10 cellular contexts compared by ENCODE assay signal in the genomic region with DNA sequence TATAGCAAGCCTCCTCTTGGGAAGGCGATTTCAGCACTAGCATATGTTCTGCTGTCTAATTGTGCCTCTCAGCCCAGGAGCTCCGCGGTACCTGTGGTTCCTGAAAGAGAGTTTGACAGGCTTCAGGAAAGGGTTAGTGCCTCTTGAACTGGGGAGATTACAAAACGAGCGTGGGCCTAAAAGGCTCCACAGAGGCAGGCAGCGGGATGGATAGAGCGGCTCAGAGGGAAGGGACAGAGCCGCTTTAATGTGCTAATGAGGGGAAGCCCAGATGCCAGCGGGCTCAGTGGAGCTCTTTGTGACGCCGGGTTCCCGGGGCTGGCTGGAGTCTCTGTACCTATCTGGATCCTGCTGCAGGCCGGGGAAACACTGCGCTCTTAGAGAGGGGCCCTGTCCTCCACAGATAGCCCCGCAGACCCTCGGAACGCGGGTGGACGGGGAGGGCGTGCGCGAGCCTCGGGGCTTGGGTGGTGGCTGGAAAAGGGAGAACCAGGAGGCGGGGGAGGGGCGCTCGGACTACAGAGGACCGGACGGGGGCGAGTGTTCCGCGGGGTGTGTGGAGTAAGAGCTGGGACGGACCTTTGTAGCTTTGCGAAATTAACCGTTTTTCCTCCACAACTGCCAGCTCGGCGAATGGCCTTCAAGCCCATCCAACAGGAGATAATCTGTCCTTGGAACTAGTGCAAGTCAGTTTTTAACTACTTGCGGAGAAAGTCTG. TPM values are rescaled to one million over a fixed set of nuclear protein-coding genes. Genes with fewer than 3 reads are reported as not detected.
A peak's percentile ranks its signal among the peaks of the same experiment; 100 is the strongest.
DNase-seq lines count a peak whose midpoint lies in the region; ATAC-seq and TF ChIP-seq lines count a peak whose summit lies in the region.
"Had no signal": no experiment of that assay in that cellular context is flagged by ENCODE, and none has a peak within 500 bp of the region (broad histone marks: within the 10 kb centered on the region; RNA-seq: fewer than 3 reads in every experiment).

No MANE protein-coding gene starts in this region.

- H3K27ac Mint-ChIP-seq in activated CD4-positive, alpha-beta T cell treated with anti-CD3 and anti-CD28 coated beads, Interleukin-2, amount 10 ng/mL, durations not matched to agents 24 days and 14 days, result no peak overlapping the region
- H3K27ac Mint-ChIP-seq: T-cell had no signal

- H3K9me3 ChIP-seq in ES-I3 (ENCODE audit: control insufficient read depth, insufficient read depth, low read length) (no peaks in the 10 kb centered on the region), Panc1 (ENCODE audit: control insufficient read depth, insufficient read depth, low read depth, low read length) (peaks cover 10% of the 10 kb centered on the region; the same call in 1 of the 2 replicates)

- H3K27me3 ChIP-seq in Panc1 (ENCODE audit: control insufficient read depth, insufficient read depth, low read length), result peaks cover 2% of the 10 kb centered on the region; the same call in 1 of the 2 replicates

- in situ Hi-C loops in Panc1 (cut with HindIII; ENCODE audit: low pct_unique_long_range_greater_than_20kb, low sequenced_read_pairs), result no loop called here

- peak overlapping the region; percentile 65; the same call in 1 of the 2 replicates for H3K9ac ChIP-seq in ES-I3 (ENCODE audit: low read depth, low read length)

- no peak overlapping the region for H3K27ac ChIP-seq in Panc1 (ENCODE audit: low read length)

- peak; percentile 78 for ATAC-seq in Panc1
- peak; percentile 53 to 59 for ATAC-seq in left cardiac atrium
- ATAC-seq in GM19351 (IDR thresholded peaks at IDR 0.05; ENCODE audit: unreplicated experiment), result no peak
- no peak for ATAC-seq in GM18861 (IDR thresholded peaks at IDR 0.05; ENCODE audit: unreplicated experiment)
- ATAC-seq: T-cell had no signal

- intact Hi-C loops in Panc1 (cut with micrococcal nuclease; ENCODE audit: unreplicated experiment) (no loop called here), left cardiac atrium (cut with DNase I) (no loop called here), posterior cingulate gyrus (cut with DNase I) (loop anchor here (5.0 kb wide), 1 partner anchor 32 kb away; no protein-coding TSS in a partner anchor)
- intact Hi-C loops in activated CD4-positive, alpha-beta T cell treated with anti-CD3 and anti-CD28 coated beads, Interleukin-2, amount 10 ng/mL, durations not matched to agents 24 days and 14 days (cut with micrococcal nuclease), result no loop called here

- peak overlapping the region; percentile 8 to 25 for H3K4me3 ChIP-seq in Panc1 (ENCODE audit: low read depth in 2 of 2, low read length in 2 of 2)

- H3K36me3 ChIP-seq in ES-I3 (ENCODE audit: insufficient read depth, low read length), result no peaks in the 10 kb centered on the region
- H3K36me3 ChIP-seq in Panc1 (ENCODE audit: control insufficient read depth, insufficient read depth, low read length), result no peaks in the 10 kb centered on the region

- TF ChIP-seq CTCF in Panc1 (IDR thresholded peaks at IDR 0.05), result no peak

- CTCF ChIA-PET in Panc1 (lab: Charles Lee), result no interaction called here

- H3K4me1 ChIP-seq in ES-I3 (ENCODE audit: insufficient read depth, low read length) (peaks cover 9% of the 10 kb centered on the region), Panc1 (ENCODE audit: control insufficient read depth, insufficient read depth, low read length) (no peaks in the 10 kb centered on the region)

- no peak overlapping the region for H3K4me3 Mint-ChIP-seq in activated CD4-positive, alpha-beta T cell treated with anti-CD3 and anti-CD28 coated beads, Interleukin-2, amount 10 ng/mL, durations not matched to agents 24 days and 14 days
- H3K4me3 Mint-ChIP-seq: T-cell had no signal

- POLR2A ChIA-PET in Panc1 (lab: Charles Lee), result no interaction called here

- BruUV-seq in Panc1 (replicated peaks; lab: Mats Ljungman, UMichigan), result no TSS peak

- H3K9me3 Mint-ChIP-seq in activated CD4-positive, alpha-beta T cell treated with anti-CD3 and anti-CD28 coated beads, Interleukin-2, amount 10 ng/mL, durations not matched to agents 24 days and 14 days, result no peaks in the 10 kb centered on the region
- H3K9me3 Mint-ChIP-seq: T-cell had no signal

- H3K36me3 Mint-ChIP-seq in activated CD4-positive, alpha-beta T cell treated with anti-CD3 and anti-CD28 coated beads, Interleukin-2, amount 10 ng/mL, durations not matched to agents 24 days and 14 days (ENCODE audit: low read depth), result no peaks in the 10 kb centered on the region
- H3K36me3 Mint-ChIP-seq: T-cell had no signal

- no peaks in the 10 kb centered on the region for H3K4me1 Mint-ChIP-seq in activated CD4-positive, alpha-beta T cell treated with anti-CD3 and anti-CD28 coated beads, Interleukin-2, amount 10 ng/mL, durations not matched to agents 24 days and 14 days
- H3K4me1 Mint-ChIP-seq: T-cell had no signal

- H3K27me3 Mint-ChIP-seq in activated CD4-positive, alpha-beta T cell treated with anti-CD3 and anti-CD28 coated beads, Interleukin-2, amount 10 ng/mL, durations not matched to agents 24 days and 14 days, result peaks cover 3% of the 10 kb centered on the region

- DNase-seq in Panc1 (ENCODE audit: low read depth, low spot score), result no peak
- peak; percentile 25 for DNase-seq in left cardiac atrium
- peak; percentile 28 to 91 (median 60) for DNase-seq in posterior cingulate gyrus
- no peak for DNase-seq in activated CD4-positive, alpha-beta T cell treated with anti-CD3 and anti-CD28 coated beads, Interleukin-2, amount 10 ng/mL, durations not matched to agents 24 days and 14 days
- no peak for DNase-seq in COR-L47 (lab: John Stamatoyannopoulos, UW)
- DNase-seq: stimulated activated CD4-positive, alpha-beta T cell treated with anti-CD3 and anti-CD28 coated beads, Interleukin-12 subunit alpha, Interleukin-12 subunit beta, amount 100 ng/mL, for 4 hours; T-cell had no signal

RNA-seq across cellular contexts. Expression of a gene that starts 12.9 kb away (rescaled TPM):
- total RNA-seq in Panc1 (2021; ENCODE audit: unreplicated experiment) (not detected), left cardiac atrium (1 to 10 TPM in 1 of 2 donors, under 1 TPM in 1; 0.81 to 1.6 TPM)
- polyA plus RNA-seq in Panc1 (2012; ENCODE audit: insufficient read length), result not detected
- 0.05 TPM in 1 of 2 replicates, not detected in the other for total RNA-seq in activated CD4-positive, alpha-beta T cell treated with anti-CD3 and anti-CD28 coated beads, Interleukin-2, amount 10 ng/mL, durations not matched to agents 24 days and 14 days
- total RNA-seq: T-cell had no signal

Comparison
In these comparisons a context has a peak if more than half of its experiments do, and no peak if none do; other contexts are left out.
1. ATAC-seq: peak in Panc1 (single experiment) and left cardiac atrium (2 of 2); none in GM19351 (single experiment) and GM18861 (single experiment).
2. DNase-seq: peak in left cardiac atrium (single experiment) and posterior cingulate gyrus (10 of 10); none in Panc1 (single experiment), activated CD4-positive, alpha-beta T cell treated with anti-CD3 and anti-CD28 coated beads, Interleukin-2, amount 10 ng/mL, durations not matched to agents 24 days and 14 days (single experiment) and COR-L47 (single experiment).